In the genomic region with DNA sequence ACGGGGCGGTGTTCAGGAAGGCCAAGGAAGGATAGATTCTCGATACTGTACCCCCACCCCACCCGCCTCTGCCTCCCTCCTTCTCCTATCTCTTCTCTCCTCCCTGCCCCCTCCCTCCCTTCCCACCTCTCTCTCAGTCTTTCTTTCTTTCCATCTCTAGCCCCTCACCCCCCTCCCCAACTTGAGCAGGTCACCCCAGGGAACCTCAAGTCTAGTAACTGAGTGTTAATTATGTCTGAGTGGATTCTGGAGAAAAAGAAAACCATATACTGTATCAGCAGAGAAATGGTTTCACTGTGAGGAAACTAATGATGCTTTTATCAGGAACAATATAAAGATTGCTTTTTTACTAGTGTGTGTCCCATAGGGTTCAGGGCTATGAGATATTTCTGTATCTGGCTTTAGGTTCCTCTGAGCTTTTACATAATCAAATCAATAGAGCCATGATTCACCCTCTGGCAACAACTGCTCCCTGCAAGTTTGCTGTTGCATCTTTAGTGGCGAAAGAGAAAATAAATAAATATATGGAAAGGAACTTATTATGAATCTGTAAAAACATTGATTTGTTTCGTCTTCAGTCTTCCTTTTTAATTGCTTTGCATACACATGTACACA, we compare ENCODE assay signal across 11 cellular contexts.
DNase-seq lines count a peak whose midpoint lies in the region; ATAC-seq, FAIRE-seq and TF ChIP-seq lines count a peak whose summit lies in the region.
"Had no signal": no experiment of that assay in that cellular context is flagged by ENCODE, and none has a peak within 500 bp of the region (broad histone marks: within the 10 kb centered on the region; RNA-seq: fewer than 3 reads in every experiment).

No MANE protein-coding gene starts in this region.

- H3K9me1 ChIP-seq in IMR-90 (ENCODE audit: insufficient read depth, low read length) = peaks cover 25% of the 10 kb centered on the region

- H2AK5ac ChIP-seq in IMR-90 (ENCODE audit: low read depth, low read length) (peak overlapping the region; percentile 97), mesenchymal stem cell (ENCODE audit: low read length, severe bottlenecking) (no peak overlapping the region)

- peak overlapping the region; percentile 97 for H2BK5ac ChIP-seq in IMR-90 (ENCODE audit: low read depth, low read length, poor library complexity, severe bottlenecking)
- peak overlapping the region; percentile 84 for H2BK5ac ChIP-seq in mesenchymal stem cell (ENCODE audit: low read depth, low read length, poor library complexity, severe bottlenecking)

- in situ Hi-C loops in IMR-90 (cut with MboI; ENCODE audit: low sequenced_read_pairs) = loop anchor here (10.0 kb wide), 1 partner anchor 522 kb away; no protein-coding TSS in a partner anchor

- H2AK9ac ChIP-seq in IMR-90 (replicated peaks; ENCODE audit: low read depth, low read length, poor library complexity) = peak overlapping the region; percentile 96

- peak overlapping the region; percentile 2 to 73 for H2BK12ac ChIP-seq in mesenchymal stem cell (ENCODE audit: low read length in 2 of 2)

- FAIRE-seq in A549 (lab: Jason Lieb, UNC) = peak; percentile 43
- FAIRE-seq: K562 had no signal

- CTCF ChIA-PET in A549 (lab: Yijun Ruan, JAX) (interaction anchor here (0.5 to 2.1 kb wide), 10 partner anchors 8 to 541 kb away, joined by 3 to 6 read pairs (median 4); no protein-coding TSS in a partner anchor), IMR-90 (lab: Yijun Ruan, JAX) (interaction anchor here (1.0 kb wide), 1 partner anchor 634 kb away, joined by 3 read pairs; no protein-coding TSS in a partner anchor)

- TF ChIP-seq EP300 in A549 (IDR thresholded peaks at IDR 0.05) (no peak), esophagus muscularis mucosa (IDR thresholded peaks at IDR 0.05) (no peak)

- DNase-seq in A549 (ENCODE audit: low read depth in 1 of 2, low spot score in 1 of 2) (peak in 1 of 2 experiments; percentile 22), IMR-90 (peak; percentile 65), astrocyte of the hippocampus (ENCODE audit: low read depth, low spot score) (peak; percentile 53), mesenchymal stem cell (peak; percentile 59), NCI-H446 treated with DMSO at 0.1 percent for 48 hours (lab: John Stamatoyannopoulos, UW) (no peak), NCI-H345 treated with DMSO at 0.1 percent for 48 hours (lab: John Stamatoyannopoulos, UW; ENCODE audit: unreplicated experiment) (no peak), esophagus muscularis mucosa (ENCODE audit: extremely low spot score) (no peak)

- H3K36me3 ChIP-seq in IMR-90 (ENCODE audit: control insufficient read depth, insufficient read depth, low read length) (no peaks in the 10 kb centered on the region), mesenchymal stem cell (ENCODE audit: control insufficient read depth in 1 of 2, insufficient read depth in 2 of 2, low read depth in 1 of 2, low read length in 2 of 2) (no peaks in the 10 kb centered on the region), esophagus muscularis mucosa (no peaks in the 10 kb centered on the region)
- H3K36me3 ChIP-seq: left lung had no signal

- TF ChIP-seq POLR2A in A549 (IDR thresholded peaks at IDR 0.05; ENCODE audit: low read length) = no peak
- no peak for TF ChIP-seq POLR2A in IMR-90 (IDR thresholded peaks at IDR 0.05; ENCODE audit: low read depth, low read length)
- no peak for TF ChIP-seq POLR2A in esophagus muscularis mucosa (IDR thresholded peaks at IDR 0.05; ENCODE audit: low read depth)

- POLR2A ChIA-PET in A549 (lab: Yijun Ruan, JAX) (no interaction called here), IMR-90 (lab: Charles Lee; ENCODE audit: unreplicated experiment) (no interaction called here)

- no TSS peak for BruUV-seq in IMR-90 (replicated peaks; lab: Mats Ljungman, UMichigan)

- peaks cover 3% of the 10 kb centered on the region; the same call in 1 of the 2 replicates for H4K20me1 ChIP-seq in IMR-90 (ENCODE audit: insufficient read depth, low read length)

- peak overlapping the region; percentile 89 for H2AFZ ChIP-seq in IMR-90 (replicated peaks; ENCODE audit: low read length, poor library complexity)
- no peak overlapping the region for H2AFZ ChIP-seq in mesenchymal stem cell (ENCODE audit: low read depth, low read length)

- dilution Hi-C loops in IMR-90 (cut with HindIII; ENCODE audit: low sequenced_read_pairs, unreplicated experiment) = no loop called here

- peak overlapping the region; percentile 87 to 95 for H3K27ac ChIP-seq in A549
- H3K27ac ChIP-seq in IMR-90 (ENCODE audit: insufficient read depth, low read length) = peak overlapping the region; percentile 92
- H3K27ac ChIP-seq in mesenchymal stem cell (ENCODE audit: low read length, poor library complexity, severe bottlenecking) = peak overlapping the region; percentile 90
- no peak overlapping the region for H3K27ac ChIP-seq in esophagus muscularis mucosa (replicated peaks in 1 of 4)
- H3K27ac ChIP-seq: dorsolateral prefrontal cortex, left lung had no signal

- peak overlapping the region; percentile 93 for H3K23ac ChIP-seq in IMR-90 (ENCODE audit: low read depth, low read length)
- no peak overlapping the region for H3K23ac ChIP-seq in mesenchymal stem cell (ENCODE audit: low read length in 2 of 2)

- H3K9me3 ChIP-seq in A549 (peaks cover 14% of the 10 kb centered on the region; the same call in 2 of the 3 replicates), IMR-90 (ENCODE audit: control insufficient read depth, insufficient read depth, low read length) (peaks cover 2% of the 10 kb centered on the region), mesenchymal stem cell (ENCODE audit: control insufficient read depth, low read length) (peaks cover 11% of the 10 kb centered on the region), esophagus muscularis mucosa (peaks cover 0 to 7% (median 3%) of the 10 kb centered on the region in 4 donors)
- H3K9me3 ChIP-seq: left lung had no signal

- peak; percentile 11 to 48; a peak in 2 of 6 replicates for ATAC-seq in A549
- 0 out of 2 replicates have a peak, but pooled peaks have one; percentile 8 for ATAC-seq in IMR-90 (ENCODE audit: low read depth)
- no peak for ATAC-seq in GM18502 (IDR thresholded peaks at IDR 0.05; ENCODE audit: poor library complexity, unreplicated experiment)

- H3K27me3 ChIP-seq in IMR-90 (ENCODE audit: control insufficient read depth, insufficient read depth, low read length) = no peaks in the 10 kb centered on the region
- H3K27me3 ChIP-seq in mesenchymal stem cell (ENCODE audit: control insufficient read depth in 1 of 2, insufficient read depth in 1 of 2, low read length in 2 of 2) = no peaks in the 10 kb centered on the region
- H3K27me3 ChIP-seq in esophagus muscularis mucosa = no peaks in the 10 kb centered on the region
- H3K27me3 ChIP-seq: left lung had no signal

- peak in 1 of 2 experiments; percentile 6; a peak in 3 of 5 replicates for TF ChIP-seq RAD21 in A549 (conservative IDR thresholded peaks at IDR 0.05 in 1 of 2, IDR thresholded peaks at IDR 0.05 in 1 of 2)
- TF ChIP-seq RAD21 in IMR-90 (IDR thresholded peaks at IDR 0.05; ENCODE audit: low read length) = no peak

- H3K79me1 ChIP-seq in IMR-90 (ENCODE audit: low read depth in 1 of 2, low read length in 2 of 2) (0 out of 4 replicates have a peak, but pooled peaks cover 0 to 4% of the 10 kb centered on the region in 2 experiments), mesenchymal stem cell (replicated peaks; ENCODE audit: low read length, poor library complexity, severe bottlenecking) (no peaks in the 10 kb centered on the region)

- no peak; the same call in 2 of the 3 replicates for TF ChIP-seq CTCF in A549 (IDR thresholded peaks at IDR 0.05)
- TF ChIP-seq CTCF in IMR-90 (conservative IDR thresholded peaks at IDR 0.05; ENCODE audit: low read depth, low read length) = no peak
- peak in 1 of 3 experiments; percentile 3 for TF ChIP-seq CTCF in esophagus muscularis mucosa (IDR thresholded peaks at IDR 0.05)

- peak overlapping the region; percentile 92 for H3K18ac ChIP-seq in IMR-90 (ENCODE audit: low read depth, low read length)
- peak overlapping the region; percentile 30 to 75 for H3K18ac ChIP-seq in mesenchymal stem cell (ENCODE audit: low read depth in 1 of 2, low read length in 2 of 2)

- H2BK15ac ChIP-seq in IMR-90 (ENCODE audit: low read depth, low read length) (peak overlapping the region; percentile 97; the same call in 2 of the 3 replicates), mesenchymal stem cell (ENCODE audit: low read depth, poor library complexity, severe bottlenecking) (no peak overlapping the region)

- peak overlapping the region; percentile 85 for H4K5ac ChIP-seq in IMR-90 (ENCODE audit: low read depth, low read length)

- H2BK20ac ChIP-seq in IMR-90 (ENCODE audit: low read depth, low read length) = peak overlapping the region; percentile 100

- H3K14ac ChIP-seq in IMR-90 (replicated peaks; ENCODE audit: low read depth, low read length) (peak overlapping the region; percentile 91), mesenchymal stem cell (ENCODE audit: low read length in 2 of 2) (no peak overlapping the region)

- peak overlapping the region; percentile 68 to 80 for H4K8ac ChIP-seq in IMR-90 (ENCODE audit: low read depth in 2 of 2, low read length in 2 of 2)
- peak overlapping the region; percentile 73 for H4K8ac ChIP-seq in mesenchymal stem cell (ENCODE audit: low read length)

- H3K4me3 ChIP-seq in A549 = no peak overlapping the region
- H3K4me3 ChIP-seq in IMR-90 (ENCODE audit: insufficient read depth, low read depth, low read length) = no peak overlapping the region
- H3K4me3 ChIP-seq in mesenchymal stem cell (ENCODE audit: insufficient read depth in 1 of 2, low read depth in 1 of 2, low read length in 2 of 2) = no peak overlapping the region
- peak overlapping the region in 1 of 4 donors; percentile 30 for H3K4me3 ChIP-seq in esophagus muscularis mucosa
- H3K4me3 ChIP-seq: K562, left lung had no signal

- peaks cover 33% of the 10 kb centered on the region for H3K4me1 ChIP-seq in A549
- H3K4me1 ChIP-seq in IMR-90 (ENCODE audit: control insufficient read depth, insufficient read depth, low read length) = peaks cover 34% of the 10 kb centered on the region
- peaks cover 14% of the 10 kb centered on the region for H3K4me1 ChIP-seq in mesenchymal stem cell (ENCODE audit: control insufficient read depth, insufficient read depth, low read depth, low read length)
- peaks cover 10 to 20% (median 16%) of the 10 kb centered on the region in 4 donors for H3K4me1 ChIP-seq in esophagus muscularis mucosa

- H3K4ac ChIP-seq in IMR-90 (ENCODE audit: low read depth, low read length) (peak overlapping the region; percentile 98), mesenchymal stem cell (ENCODE audit: low read depth in 1 of 2, low read length in 2 of 2) (peak overlapping the region; percentile 10 to 63)

- peak overlapping the region; percentile 98 for H4K91ac ChIP-seq in IMR-90 (ENCODE audit: insufficient read depth, low read depth, low read length)
- no peak overlapping the region for H4K91ac ChIP-seq in mesenchymal stem cell (ENCODE audit: low read length)

- peak overlapping the region; percentile 47 for H3K9ac ChIP-seq in IMR-90 (ENCODE audit: low read depth, low read length)
- H3K9ac ChIP-seq in mesenchymal stem cell (ENCODE audit: low read length) = peak overlapping the region; percentile 58

- peak overlapping the region; percentile 94; the same call in 1 of the 2 replicates for H3K56ac ChIP-seq in IMR-90 (ENCODE audit: extremely low read depth, insufficient read depth, low read length)

- intact Hi-C loops in IMR-90 (cut with micrococcal nuclease) (loop anchor here (1.0 to 10.0 kb wide), 9 partner anchors 145 to 678 kb away; partner anchors contain the start of gene BNC2), esophagus muscularis mucosa (cut with DNase I) (loop anchor here (5.0 to 10.0 kb wide), 2 partner anchors 532 to 680 kb away; partner anchors contain the start of gene BNC2)

- 29% methylated on average over 5 of the region's 6 CpGs for WGBS in A549 (ENCODE audit: missing lambda C conversion rate)
- WGBS in IMR-90 (ENCODE audit: extremely low coverage in 2 of 2, insufficient read length in 1 of 2), 2 experiments = no CpG with 5 or more reads among the region's 6 CpGs
- 0% methylated on average over 4 of the region's 6 CpGs for WGBS in mesenchymal stem cell
- 29% methylated on average over 6 of the region's 6 CpGs for WGBS in esophagus muscularis mucosa

- H3K4me2 ChIP-seq in A549 (peak overlapping the region; percentile 78), IMR-90 (ENCODE audit: low read depth, low read length) (peak overlapping the region; percentile 64), mesenchymal stem cell (ENCODE audit: low read length, poor library complexity, severe bottlenecking) (no peak overlapping the region)

- H2BK120ac ChIP-seq in IMR-90 (ENCODE audit: low read depth, low read length) = peak overlapping the region; percentile 99
- no peak overlapping the region for H2BK120ac ChIP-seq in mesenchymal stem cell (ENCODE audit: low read depth, low read length)

Comparison
In these comparisons a context has a peak if more than half of its experiments do, and no peak if none do; other contexts are left out.
1. DNase-seq: peak in IMR-90 (single experiment), astrocyte of the hippocampus (single experiment) and mesenchymal stem cell (single experiment); none in NCI-H446 treated with DMSO at 0.1 percent for 48 hours (single experiment), NCI-H345 treated with DMSO at 0.1 percent for 48 hours (single experiment) and esophagus muscularis mucosa (single experiment).
2. H3K27ac ChIP-seq: peak in A549 (2 of 2), IMR-90 (single experiment) and mesenchymal stem cell (single experiment); none in esophagus muscularis mucosa (0 of 4).